ENCODE assay signal across 10 cellular contexts in the genomic region with DNA sequence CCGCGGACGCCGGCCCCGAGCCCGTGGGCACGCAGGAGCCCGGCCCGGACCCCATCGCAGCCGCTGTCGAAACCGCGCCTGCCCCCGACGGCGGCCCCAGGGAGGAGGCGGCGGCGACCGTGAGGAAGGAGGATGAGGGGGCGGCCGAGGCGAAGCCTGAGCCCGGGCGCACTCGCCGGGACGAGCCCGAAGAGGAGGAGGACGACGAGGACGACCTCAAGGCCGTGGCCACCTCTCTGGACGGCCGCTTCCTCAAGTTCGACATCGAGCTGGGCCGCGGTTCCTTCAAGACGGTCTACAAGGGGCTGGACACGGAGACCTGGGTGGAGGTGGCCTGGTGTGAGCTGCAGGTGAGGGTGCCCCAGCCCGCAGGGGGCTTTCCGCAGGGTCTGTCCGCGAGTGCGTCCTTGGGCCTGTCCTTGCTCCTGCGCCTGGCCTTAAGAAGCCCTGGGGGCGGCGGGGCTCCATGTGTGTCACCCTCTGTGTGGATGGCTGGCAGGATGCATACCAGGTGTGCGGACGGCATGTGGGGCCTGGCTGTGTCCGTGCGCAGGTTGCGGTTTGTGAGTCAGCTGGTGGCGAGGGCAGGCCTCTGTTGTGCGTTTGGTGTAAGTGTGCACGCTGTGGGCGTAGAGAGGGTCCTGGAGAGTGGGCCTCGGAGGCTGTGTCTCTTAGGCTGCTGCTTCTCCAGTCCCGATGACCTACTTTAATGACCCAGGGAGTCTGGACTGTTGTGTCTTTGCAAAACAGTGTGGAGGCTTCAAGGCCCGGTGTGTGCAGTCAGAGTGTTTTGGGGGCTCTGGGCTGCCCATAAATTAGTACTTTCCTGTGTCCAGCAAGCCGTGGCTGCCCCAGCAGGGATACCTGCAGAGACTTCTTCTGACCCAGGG. TPM values are rescaled to one million over a fixed set of nuclear protein-coding genes. Genes with fewer than 3 reads are reported as not detected.
DNase-seq lines count a peak whose midpoint lies in the region; ATAC-seq, FAIRE-seq and TF ChIP-seq lines count a peak whose summit lies in the region.
"Had no signal": no experiment of that assay in that cellular context is flagged by ENCODE, and none has a peak within 500 bp of the region (broad histone marks: within the 10 kb centered on the region; RNA-seq: fewer than 3 reads in every experiment).

No MANE protein-coding gene starts in this region.

- FAIRE-seq in A549 (lab: Jason Lieb, UNC): no peak

- H3K36me3 ChIP-seq in muscle layer of colon (ENCODE audit: insufficient read depth, low read length): no peaks in the 10 kb centered on the region

- peak overlapping the region; percentile 61 for H3K9ac ChIP-seq in muscle layer of colon (ENCODE audit: low read length)

- 0 out of 3 replicates have a peak, but pooled peaks cover 3% of the 10 kb centered on the region for H3K4me1 ChIP-seq in A549
- peaks cover 54% of the 10 kb centered on the region for H3K4me1 ChIP-seq in muscle layer of colon (ENCODE audit: insufficient read depth, low read length)

- H3K27ac ChIP-seq in A549: no peak overlapping the region
- peak overlapping the region; percentile 46 for H3K27ac ChIP-seq in muscle layer of colon (ENCODE audit: low read depth, low read length)

- H3K9me3 ChIP-seq in A549 (no peaks in the 10 kb centered on the region), muscle layer of colon (ENCODE audit: low read length) (no peaks in the 10 kb centered on the region)

- peak overlapping the region; percentile 67 for H3K4me3 Mint-ChIP-seq in Calu3 (ENCODE audit: low read depth, unreplicated experiment)

- BruUV-seq in Calu3 (replicated peaks; lab: Mats Ljungman, UMichigan): no TSS peak

- no peak for TF ChIP-seq EP300 in A549 (IDR thresholded peaks at IDR 0.05)

- H3K27me3 ChIP-seq in muscle layer of colon (ENCODE audit: control insufficient read depth in 1 of 2, insufficient read depth in 2 of 2, low read length in 2 of 2): no peaks in the 10 kb centered on the region

- no peaks in the 10 kb centered on the region for H3K27me3 Mint-ChIP-seq in Calu3 (ENCODE audit: unreplicated experiment)

- DNase-seq in A549 (ENCODE audit: low read depth in 1 of 2, low spot score in 1 of 2) (no peak), Calu3 (no peak), cerebellum (ENCODE audit: low spot score) (peak; percentile 47), NCI-H1048 (lab: John Stamatoyannopoulos, UW) (no peak), head of caudate nucleus (no peak)
- DNase-seq: effector CD4-positive, alpha-beta T cell; stimulated activated CD4-positive, alpha-beta T cell treated with anti-CD3 and anti-CD28 coated beads, Interleukin-1b, Interleukin-23, amount 100 ng/mL, for 48 hours had no signal

- H3K4me2 ChIP-seq in A549: peak overlapping the region; percentile 14; the same call in 1 of the 3 replicates

- POLR2A ChIA-PET in A549 (lab: Yijun Ruan, JAX): no interaction called here

- H3K27ac Mint-ChIP-seq in Calu3 (ENCODE audit: unreplicated experiment): no peak overlapping the region

- H3K36me3 Mint-ChIP-seq in Calu3 (ENCODE audit: insufficient read depth, unreplicated experiment): peaks cover 21% of the 10 kb centered on the region

- TF ChIP-seq RAD21 in A549 (conservative IDR thresholded peaks at IDR 0.05 in 1 of 2, IDR thresholded peaks at IDR 0.05 in 1 of 2): no peak

- H3K4me1 Mint-ChIP-seq in Calu3 (ENCODE audit: low read depth, unreplicated experiment): peaks cover 24% of the 10 kb centered on the region

- H3K4me3 ChIP-seq in A549 (no peak overlapping the region), muscle layer of colon (ENCODE audit: low read depth in 1 of 2, low read length in 2 of 2) (peak overlapping the region; percentile 35 to 57)

- ATAC-seq in A549: no peak
- ATAC-seq in GM18517 (IDR thresholded peaks at IDR 0.05; ENCODE audit: unreplicated experiment): no peak
- no peak for ATAC-seq in HG03175 (IDR thresholded peaks at IDR 0.05; ENCODE audit: unreplicated experiment)

- intact Hi-C loops in Calu3 (cut with micrococcal nuclease; ENCODE audit: unreplicated experiment): no loop called here
- intact Hi-C loops in head of caudate nucleus (cut with DNase I): loop anchor here (10.0 kb wide), 1 partner anchor 109 kb away; no protein-coding TSS in a partner anchor

- H3K9me3 Mint-ChIP-seq in Calu3 (ENCODE audit: low read depth, unreplicated experiment): no peaks in the 10 kb centered on the region

- no peak for TF ChIP-seq POLR2A in A549 (IDR thresholded peaks at IDR 0.05; ENCODE audit: low read length)

- CTCF ChIA-PET in A549 (lab: Yijun Ruan, JAX) (no interaction called here), Calu3 (lab: Charles Lee) (interaction anchor here (0.5 to 0.6 kb wide), 2 partner anchors 11 to 72 kb away, joined by 3 to 8 read pairs; no protein-coding TSS in a partner anchor)

- TF ChIP-seq CTCF in A549 (IDR thresholded peaks at IDR 0.05) (no peak), Calu3 (IDR thresholded peaks at IDR 0.05; ENCODE audit: unreplicated experiment) (no peak)

- WGBS in A549 (ENCODE audit: missing lambda C conversion rate): 94% methylated on average over 53 of the region's 63 CpGs

TF ChIP-seq in A549, 52 proteins besides CTCF, POLR2A, EP300 and RAD21:
- TF ChIP-seq CBX8 (IDR thresholded peaks at IDR 0.05): no peak

RNA-seq across cellular contexts. Expression of gene WNK2, which starts 1.6 kb away (rescaled TPM):
- polyA plus RNA-seq in A549 (2011; rRNA removed) (2.1 and 2.6 TPM in 2 replicates), A549 (2017; fragmentation: RNase III; extraction: RNeasy Plus Mini Kit Qiagen cat#74134 plus additional on column Dnase treatment) (6.7 to 7.1 TPM (median 7.1 TPM) in 3 replicates)
- 6.6 and 7.5 TPM in 2 replicates for polyA plus RNA-seq in A549 (2012; cell fraction: cytosol; rRNA removed)
- 24.3 and 32.3 TPM in 2 replicates for polyA plus RNA-seq in A549 (2012; cell fraction: nucleus; rRNA removed)
- polyA minus RNA-seq in A549 (2011; rRNA and poly(A)+ RNA removed): 3.1 and 3.5 TPM in 2 replicates
- total RNA-seq in Calu3 (2022) (81.2 and 85.7 TPM in 2 replicates), cerebellum (47.4 TPM)

RNA-seq across cellular contexts. Expression of gene NINJ1, which starts 51.5 kb away (rescaled TPM):
- 27.0 and 37.9 TPM in 2 replicates for polyA plus RNA-seq in A549 (2011; rRNA removed)
- polyA plus RNA-seq in A549 (2012; cell fraction: cytosol; rRNA removed): 54.7 and 84.0 TPM in 2 replicates
- 42.3 and 55.7 TPM in 2 replicates for polyA plus RNA-seq in A549 (2012; cell fraction: nucleus; rRNA removed)
- polyA plus RNA-seq in A549 (2017; fragmentation: RNase III; extraction: RNeasy Plus Mini Kit Qiagen cat#74134 plus additional on column Dnase treatment): 60.4 to 69.6 TPM (median 62.0 TPM) in 3 replicates
- polyA minus RNA-seq in A549 (2011; rRNA and poly(A)+ RNA removed): 16.0 and 23.0 TPM in 2 replicates
- total RNA-seq in Calu3 (2022): 12.6 and 15.2 TPM in 2 replicates
- 10.2 TPM for total RNA-seq in cerebellum
